ENCODE assay signal across 5 cellular contexts in genomic region chr2:120520454-120520853, GRCh38.
"Had no signal": no experiment of that assay in that cellular context is flagged by ENCODE, and none has a peak within 500 bp of the region (broad histone marks: within the 10 kb centered on the region; RNA-seq: fewer than 3 reads in every experiment).

No MANE protein-coding gene starts in this region.

- H3K36me3 ChIP-seq: HAP-1 had no signal

- H3K9me3 ChIP-seq: HAP-1 had no signal

- H3K27ac ChIP-seq: GM23248 had no signal

- H3K4me3 ChIP-seq: GM23248, HAP-1 had no signal

- DNase-seq: GOT3, HFFc6 had no signal

- FAIRE-seq: HTR-8/SVneo had no signal

- H3K9ac ChIP-seq: GM23248 had no signal
